In the genomic region with DNA sequence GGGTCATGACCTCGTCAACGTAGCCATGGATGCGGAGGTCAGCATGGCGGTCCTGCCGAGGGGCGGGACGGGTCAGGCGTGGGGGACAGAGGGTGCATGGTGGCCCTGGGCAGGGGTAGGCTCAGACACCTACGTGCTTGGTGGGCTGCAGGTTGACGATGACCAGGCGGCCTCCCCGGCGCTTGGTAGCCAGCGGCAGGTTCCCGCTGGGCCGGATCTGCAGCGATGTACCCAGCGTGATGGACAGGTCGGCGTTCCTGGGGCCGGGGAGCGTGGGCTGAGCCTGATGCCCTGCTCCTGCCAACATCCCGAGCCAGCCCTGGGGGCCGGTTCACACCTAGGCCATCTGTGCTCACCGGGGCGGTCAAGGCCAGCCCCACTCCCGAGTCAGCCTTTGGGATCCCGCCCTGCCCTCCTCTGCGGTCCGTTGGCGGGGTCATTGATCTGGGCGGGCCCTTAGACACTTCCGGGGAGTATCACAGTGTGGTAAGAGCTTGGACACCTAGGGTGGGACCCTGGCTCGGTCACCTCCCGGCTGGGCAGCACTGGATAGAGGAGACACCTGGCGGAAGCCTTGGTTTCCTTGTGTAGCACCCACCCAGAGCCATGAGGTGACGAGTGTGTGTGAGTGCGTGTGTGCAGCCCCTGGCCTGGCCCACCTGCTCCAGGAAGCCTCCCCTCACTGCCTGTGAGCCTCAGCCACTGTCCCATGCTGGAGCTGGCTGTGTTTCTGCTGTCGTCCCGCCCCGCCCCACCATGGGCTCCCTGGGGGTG, we compare ENCODE assay signal across 31 cellular contexts. TPM values are rescaled to one million over a fixed set of nuclear protein-coding genes. Genes with fewer than 3 reads are reported as not detected.
"Had no signal": no experiment of that assay in that cellular context is flagged by ENCODE, and none has a peak within 500 bp of the region (broad histone marks: within the 10 kb centered on the region; RNA-seq: fewer than 3 reads in every experiment).

No MANE protein-coding gene starts in this region.

- H3K4me3 ChIP-seq: ascending aorta, body of pancreas had no signal

- DNase-seq: activated B cell treated with CpG ODN at 0.5 μM for 24 hours; activated CD4-positive, alpha-beta T cell treated with anti-CD3 and anti-CD28 coated beads for 1 hour; activated CD4-positive, alpha-beta T cell treated with anti-CD3 and anti-CD28 coated beads, Interleukin-2, amount 10 ng/mL, durations not matched to agents 24 days and 14 days; activated CD4-positive, alpha-beta T cell treated with anti-CD3 and anti-CD28 coated beads, Interleukin-2, amount 50 U/mL, for 48 hours; activated CD8-positive, alpha-beta memory T cell treated with anti-CD3 and anti-CD28 coated beads, Interleukin-2, amount 10 ng/mL, durations not matched to agents 7 days and 5 days; activated effector memory CD4-positive, alpha-beta T cell treated with anti-CD3 and anti-CD28 coated beads, Interleukin-2, amount 50 U/mL, for 16 hours; activated naive CD4-positive, alpha-beta T cell treated with Interleukin-2 at 50 U/mL for 16 hours; activated naive CD8-positive, alpha-beta T cell treated with anti-CD3 and anti-CD28 coated beads, Interleukin-2, amount 50 U/mL, for 24 hours; activated T-cell treated with anti-CD3 and anti-CD28 coated beads, Interleukin-2, amount 50 U/mL, for 4 hours; amniotic stem cell; body of pancreas; Karpas-422; MM.1S; NCI-H1105; NCI-H1436; NCI-H1694 treated with DMSO at 0.1 percent for 48 hours; NCI-H2029 treated with DMSO at 0.1 percent for 48 hours; NCI-H510A treated with DMSO at 0.1 percent for 48 hours; NCI-H69; NK-92 treated with Interleukin-12 subunit alpha and Interleukin-12 subunit beta, amount 100 ng/mL, for 24 hours; PC-3; SHP77; T-cell; T-helper 2 cell; T1000 had no signal

- H3K27ac Mint-ChIP-seq: activated B cell treated with CpG ODN at 0.5 μM for 24 hours; activated CD4-positive, alpha-beta T cell treated with anti-CD3 and anti-CD28 coated beads, Interleukin-2, amount 10 ng/mL, durations not matched to agents 24 days and 14 days; activated CD8-positive, alpha-beta memory T cell treated with anti-CD3 and anti-CD28 coated beads, Interleukin-2, amount 10 ng/mL, durations not matched to agents 7 days and 5 days; activated naive CD4-positive, alpha-beta T cell treated with anti-CD3 and anti-CD28 coated beads, Interleukin-2, amount 50 U/mL, for 72 hours; activated naive CD8-positive, alpha-beta T cell treated with anti-CD3 and anti-CD28 coated beads, Interleukin-2, amount 50 U/mL, for 24 hours; T-cell had no signal

- ATAC-seq: activated CD8-positive, alpha-beta memory T cell treated with anti-CD3 and anti-CD28 coated beads, Interleukin-2, amount 10 ng/mL, durations not matched to agents 7 days and 5 days; activated naive CD4-positive, alpha-beta T cell treated with anti-CD3 and anti-CD28 coated beads, Interleukin-2, amount 50 U/mL, for 72 hours; activated naive CD8-positive, alpha-beta T cell treated with anti-CD3 and anti-CD28 coated beads, Interleukin-2, amount 50 U/mL, for 24 hours; activated T-cell treated with anti-CD3 and anti-CD28 coated beads, Interleukin-2, amount 50 U/mL, for 4 hours; body of pancreas; T-cell had no signal

- H3K36me3 Mint-ChIP-seq: activated naive CD4-positive, alpha-beta T cell treated with anti-CD3 and anti-CD28 coated beads, Interleukin-2, amount 50 U/mL, for 72 hours had no signal

- H3K27ac ChIP-seq: ascending aorta, body of pancreas had no signal

- H3K27me3 ChIP-seq: ascending aorta, body of pancreas had no signal

- H3K4me1 ChIP-seq: ascending aorta had no signal

- FAIRE-seq: bronchial epithelial cell, RCC 7860, TTC549 had no signal

- H3K9me3 Mint-ChIP-seq: activated B cell treated with CpG ODN at 0.5 μM for 24 hours; activated CD4-positive, alpha-beta T cell treated with anti-CD3 and anti-CD28 coated beads, Interleukin-2, amount 10 ng/mL, durations not matched to agents 24 days and 14 days; activated naive CD4-positive, alpha-beta T cell treated with anti-CD3 and anti-CD28 coated beads, Interleukin-2, amount 50 U/mL, for 72 hours; activated naive CD8-positive, alpha-beta T cell treated with anti-CD3 and anti-CD28 coated beads, Interleukin-2, amount 50 U/mL, for 24 hours; activated T-cell treated with anti-CD3 and anti-CD28 coated beads, Interleukin-2, amount 50 U/mL, for 4 hours; T-cell had no signal

- H3K9me3 ChIP-seq: ascending aorta, body of pancreas had no signal

- H3K4me3 Mint-ChIP-seq: activated B cell treated with CpG ODN at 0.5 μM for 24 hours; activated CD4-positive, alpha-beta T cell treated with anti-CD3 and anti-CD28 coated beads, Interleukin-2, amount 10 ng/mL, durations not matched to agents 24 days and 14 days; activated CD8-positive, alpha-beta memory T cell treated with anti-CD3 and anti-CD28 coated beads, Interleukin-2, amount 10 ng/mL, durations not matched to agents 7 days and 5 days; activated naive CD8-positive, alpha-beta T cell treated with anti-CD3 and anti-CD28 coated beads, Interleukin-2, amount 50 U/mL, for 24 hours; activated T-cell treated with anti-CD3 and anti-CD28 coated beads, Interleukin-2, amount 50 U/mL, for 4 hours; T-cell had no signal

RNA-seq across cellular contexts. Expression of a gene that starts 7.4 kb away (rescaled TPM):
- total RNA-seq: ascending aorta had no signal

RNA-seq across cellular contexts. Expression of a gene that starts 21.7 kb away (rescaled TPM):
- total RNA-seq: activated B cell treated with CpG ODN at 0.5 μM for 24 hours; activated CD4-positive, alpha-beta T cell treated with anti-CD3 and anti-CD28 coated beads, Interleukin-2, amount 10 ng/mL, durations not matched to agents 24 days and 14 days; bronchial epithelial cell; PC-3; SK-MEL-5 had no signal

RNA-seq across cellular contexts. Expression of a gene that starts 54.2 kb away (rescaled TPM):
- total RNA-seq: ascending aorta, bronchial epithelial cell, PC-3, SK-MEL-5 had no signal
